2 cellular contexts compared by ENCODE assay signal in the genomic region with DNA sequence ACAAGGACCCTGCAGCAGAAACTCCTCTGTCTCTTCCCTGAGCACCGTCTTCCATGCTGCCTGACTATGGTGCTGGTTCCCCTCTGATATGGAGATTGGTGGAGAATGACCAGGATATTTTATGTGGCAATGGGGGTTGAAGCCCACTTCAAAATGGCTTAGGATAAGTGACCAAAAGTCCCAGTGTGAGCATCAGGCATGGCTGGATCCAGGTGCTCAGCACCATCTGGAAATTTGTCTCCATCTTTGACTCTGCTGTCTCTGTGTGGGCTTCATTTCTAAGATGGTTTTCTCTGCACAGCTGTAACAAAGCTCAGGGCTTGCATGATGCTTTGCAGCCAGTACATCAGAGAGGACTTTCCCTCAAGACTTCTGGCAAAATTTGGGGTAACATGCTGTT.
DNase-seq lines count a peak whose midpoint lies in the region; ATAC-seq, FAIRE-seq and TF ChIP-seq lines count a peak whose summit lies in the region.
"Not testable (repeated sequence)": the region's sequence is repeated elsewhere in the genome, so short reads cannot be mapped to it uniquely, and the experiment has no call there.

No MANE protein-coding gene starts in this region.

- H3K4me1 ChIP-seq in HepG2 (ENCODE audit: insufficient read depth, low read length): not testable (repeated sequence)

- not testable (repeated sequence) for H3K4me2 ChIP-seq in HepG2 (ENCODE audit: low read depth, low read length)

- POLR2A ChIA-PET in activated CD4-positive, alpha-beta memory T cell treated with anti-CD3 and anti-CD28 coated beads for 36 hours (lab: Charles Lee); HepG2 (lab: Yijun Ruan, JAX): not testable (repeated sequence)

- H3K27me3 Mint-ChIP-seq in activated CD4-positive, alpha-beta memory T cell treated with anti-CD3 and anti-CD28 coated beads for 36 hours: peaks cover 17% of the 10 kb centered on the region

- not testable (repeated sequence) for H4K20me1 ChIP-seq in HepG2 (ENCODE audit: insufficient read depth, low read length)

- in situ Hi-C loops in HepG2 (cut with HindIII; ENCODE audit: extremely low pct_ligation_motif_present, low pct_unique_long_range_greater_than_20kb): not testable (repeated sequence)

- peak overlapping the region; percentile 9 for H3K27ac Mint-ChIP-seq in activated CD4-positive, alpha-beta memory T cell treated with anti-CD3 and anti-CD28 coated beads for 36 hours

- not testable (repeated sequence) for H3K36me3 ChIP-seq in HepG2 (replicated peaks in 1 of 2; ENCODE audit: control insufficient read depth in 1 of 2, insufficient read depth in 2 of 2, low read length in 2 of 2)

- not testable (repeated sequence) for TF ChIP-seq CTCF in HepG2 (CRISPR knock-in tag; IDR thresholded peaks at IDR 0.05)

- intact Hi-C loops in activated CD4-positive, alpha-beta memory T cell treated with anti-CD3 and anti-CD28 coated beads for 36 hours (cut with micrococcal nuclease); HepG2 (cut with micrococcal nuclease; ENCODE audit: unreplicated experiment): not testable (repeated sequence)

- not testable (repeated sequence) for TF ChIP-seq POLR2A in HepG2 (IDR thresholded peaks at IDR 0.05; ENCODE audit: insufficient read depth in 1 of 2, low read depth in 2 of 2, low read length in 2 of 2)

- H3K4me1 Mint-ChIP-seq in activated CD4-positive, alpha-beta memory T cell treated with anti-CD3 and anti-CD28 coated beads for 36 hours (ENCODE audit: low read depth): not testable (repeated sequence)

- H3K27me3 ChIP-seq in HepG2 (ENCODE audit: control insufficient read depth in 1 of 2, insufficient read depth in 2 of 2, low read length in 2 of 2): peaks cover 5 to 16% of the 10 kb centered on the region in 2 experiments; a peak in 3 of 5 replicates

- TF ChIP-seq RAD21 in HepG2 (CRISPR knock-in tag; IDR thresholded peaks at IDR 0.05): not testable (repeated sequence)

- not testable (repeated sequence) for H2AFZ ChIP-seq in HepG2 (ENCODE audit: low read length)

- H3K36me3 Mint-ChIP-seq in activated CD4-positive, alpha-beta memory T cell treated with anti-CD3 and anti-CD28 coated beads for 36 hours: not testable (repeated sequence)

- FAIRE-seq in HepG2 (lab: Jason Lieb, UNC): not testable (repeated sequence)

- H3K9ac ChIP-seq in HepG2 (ENCODE audit: insufficient read depth, low read depth, low read length): not testable (repeated sequence)

- not testable (repeated sequence) for H3K4me3 Mint-ChIP-seq in activated CD4-positive, alpha-beta memory T cell treated with anti-CD3 and anti-CD28 coated beads for 36 hours

- not testable (repeated sequence) for TF ChIP-seq EP300 in HepG2 (IDR thresholded peaks at IDR 0.05; ENCODE audit: low read depth in 2 of 2, low read length in 2 of 2); HepG2 (CRISPR knock-in tag; IDR thresholded peaks at IDR 0.05; ENCODE audit: borderline replicate concordance)

- H3K79me2 ChIP-seq in HepG2 (ENCODE audit: insufficient read depth, low read length): not testable (repeated sequence)

- 0% methylated on average over 1 of the region's 1 CpG for WGBS in HepG2 (ENCODE audit: low lambda C conversion rate)

- not testable (repeated sequence) for H3K27ac ChIP-seq in HepG2 (ENCODE audit: extremely low read length, insufficient read depth, low read length)

- not testable (repeated sequence) for H3K4me3 ChIP-seq in HepG2 (replicated peaks in 1 of 3; ENCODE audit: insufficient read depth in 1 of 3, low read depth in 2 of 3, low read length in 3 of 3)

- DNase-seq in activated CD4-positive, alpha-beta memory T cell treated with anti-CD3 and anti-CD28 coated beads for 36 hours; HepG2 (ENCODE audit: low spot score): not testable (repeated sequence)

- BruUV-seq in HepG2 (replicated peaks; lab: Mats Ljungman, UMichigan): not testable (repeated sequence)

- not testable (repeated sequence) for H3K9me3 ChIP-seq in HepG2 (ENCODE audit: low read length)

- ATAC-seq in HepG2: not testable (repeated sequence)

- not testable (repeated sequence) for H3K9me3 Mint-ChIP-seq in activated CD4-positive, alpha-beta memory T cell treated with anti-CD3 and anti-CD28 coated beads for 36 hours

- CTCF ChIA-PET in activated CD4-positive, alpha-beta memory T cell treated with anti-CD3 and anti-CD28 coated beads for 36 hours (lab: Charles Lee); HepG2 (lab: Yijun Ruan, JAX; ENCODE audit: low intra/inter-chr PET ratio, low total read pairs): not testable (repeated sequence)

TF ChIP-seq in HepG2, 621 proteins besides CTCF, POLR2A, EP300 and RAD21:
- TF ChIP-seq ZNF329 (CRISPR knock-in tag; IDR thresholded peaks at IDR 0.05; ENCODE audit: low read depth): peak; percentile 95
